ENCODE assay signal across 8 cellular contexts in genomic region chr11:65421204-65422103, GRCh38. TPM values are rescaled to one million over a fixed set of nuclear protein-coding genes. Genes with fewer than 3 reads are reported as not detected.
DNase-seq lines count a peak whose midpoint lies in the region; ATAC-seq, FAIRE-seq and TF ChIP-seq lines count a peak whose summit lies in the region.

No MANE protein-coding gene starts in this region.

- H3K4me3 Mint-ChIP-seq in CD4-positive, alpha-beta T cell: peak overlapping the region; percentile 92

- H3K4me3 ChIP-seq in OCI-LY1 (ENCODE audit: low read depth, low read length, poor library complexity, severe bottlenecking): peak overlapping the region; percentile 95
- H3K4me3 ChIP-seq in endothelial cell of umbilical vein (replicated peaks in 1 of 3; ENCODE audit: insufficient read depth in 1 of 3, low read depth in 1 of 3, low read length in 3 of 3): peak overlapping the region in 2 of 3 experiments; percentile 42 to 67
- H3K4me3 ChIP-seq in mononuclear cell (ENCODE audit: low read length): peak overlapping the region; percentile 99

- H3K9me3 ChIP-seq in CD4-positive, alpha-beta T cell (ENCODE audit: control insufficient read depth, low read length): no peaks in the 10 kb centered on the region
- no peaks in the 10 kb centered on the region for H3K9me3 ChIP-seq in OCI-LY1 (ENCODE audit: low read length)
- no peaks in the 10 kb centered on the region for H3K9me3 ChIP-seq in endothelial cell of umbilical vein (replicated peaks; ENCODE audit: control insufficient read depth, insufficient read depth, low read length)
- H3K9me3 ChIP-seq in mononuclear cell (ENCODE audit: low read depth, low read length): no peaks in the 10 kb centered on the region

- no peak for TF ChIP-seq CTCF in CD4-positive, alpha-beta T cell (IDR thresholded peaks at IDR 0.05)
- TF ChIP-seq CTCF in OCI-LY1 (IDR thresholded peaks at IDR 0.05; ENCODE audit: low read length) (no peak), endothelial cell of umbilical vein (IDR thresholded peaks at IDR 0.05; ENCODE audit: extremely low read depth in 1 of 2, insufficient read depth in 1 of 2, low read depth in 1 of 2, low read length in 2 of 2) (no peak)

- H3K9me2 ChIP-seq in OCI-LY1 (ENCODE audit: low read depth, low read length): no peaks in the 10 kb centered on the region

- CTCF ChIA-PET in CD4-positive, alpha-beta T cell (lab: Charles Lee): interaction anchor here (1.0 to 3.0 kb wide), 5 partner anchors 11 to 76 kb away, joined by 4 to 14 read pairs (median 6); no protein-coding TSS in a partner anchor
- CTCF ChIA-PET in endothelial cell of umbilical vein (lab: Charles Lee): interaction anchor here (0.6 to 1.3 kb wide), 3 partner anchors 39 to 54 kb away, joined by 3 to 5 read pairs (median 3); partner anchors contain the start of gene SLC25A45

- H3F3A ChIP-seq in OCI-LY1 (ENCODE audit: insufficient read depth, low read length): no peaks in the 10 kb centered on the region

- no peaks in the 10 kb centered on the region for H3K9me3 Mint-ChIP-seq in CD4-positive, alpha-beta T cell

- peak overlapping the region; percentile 96 for H3K27ac Mint-ChIP-seq in CD4-positive, alpha-beta T cell

- peak; percentile 71 to 91 (median 83) for DNase-seq in CD4-positive, alpha-beta T cell
- DNase-seq in HT1080 (ENCODE audit: low read depth) (peak; percentile 97), activated T-cell treated with anti-CD3 and anti-CD28 coated beads for 1 hour (ENCODE audit: low read depth) (peak; percentile 72), endothelial cell of umbilical vein (ENCODE audit: low read depth, low spot score) (peak; percentile 93)
- DNase-seq in stimulated activated CD8-positive, alpha-beta memory T cell treated with anti-CD3 and anti-CD28 coated beads, Interleukin-2, amount 100 ng/mL, for 1 hour (ENCODE audit: low read depth in 2 of 2): peak; percentile 79 to 80

- no peaks in the 10 kb centered on the region for H3K27me3 ChIP-seq in CD4-positive, alpha-beta T cell (ENCODE audit: control insufficient read depth, insufficient read depth, low read length)
- no peaks in the 10 kb centered on the region for H3K27me3 ChIP-seq in OCI-LY1 (ENCODE audit: insufficient read depth, low read length)
- no peaks in the 10 kb centered on the region for H3K27me3 ChIP-seq in endothelial cell of umbilical vein (ENCODE audit: control insufficient read depth in 2 of 2, insufficient read depth in 2 of 2, low read length in 2 of 2)
- no peaks in the 10 kb centered on the region for H3K27me3 ChIP-seq in mononuclear cell (ENCODE audit: insufficient read depth, low read length)

- POLR2A ChIA-PET in CD4-positive, alpha-beta T cell (lab: Charles Lee): interaction anchor here (0.7 to 20.7 kb wide), 23 partner anchors 6 to 677 kb away, joined by 3 to 3042 read pairs (median 7); partner anchors contain the start of genes CCDC85B, FAM89B, FRMD8 and MALAT1
- POLR2A ChIA-PET in endothelial cell of umbilical vein (lab: Charles Lee): interaction anchor here (0.6 to 10.0 kb wide), 11 partner anchors 8 to 85 kb away, joined by 3 to 127 read pairs (median 9); partner anchors contain the start of gene MALAT1

- H3K4me1 ChIP-seq in OCI-LY1 (ENCODE audit: insufficient read depth, low read length, severe bottlenecking) (peaks cover 70% of the 10 kb centered on the region), endothelial cell of umbilical vein (ENCODE audit: control insufficient read depth, extremely low read depth, insufficient read depth, low read length) (peaks cover 54% of the 10 kb centered on the region), mononuclear cell (ENCODE audit: insufficient read depth, low read length) (peaks cover 57% of the 10 kb centered on the region)

- peaks cover 43% of the 10 kb centered on the region for H3K79me2 ChIP-seq in OCI-LY1 (ENCODE audit: insufficient read depth, low read length)
- peaks cover 68% of the 10 kb centered on the region for H3K79me2 ChIP-seq in endothelial cell of umbilical vein (ENCODE audit: control insufficient read depth, insufficient read depth, low read length)

- H2AFZ ChIP-seq in OCI-LY1 (ENCODE audit: low read length) (no peak overlapping the region), endothelial cell of umbilical vein (ENCODE audit: low read depth, low read length) (no peak overlapping the region)

- peaks cover 64% of the 10 kb centered on the region for H3K4me1 Mint-ChIP-seq in CD4-positive, alpha-beta T cell (ENCODE audit: low read depth)

- H3K36me3 ChIP-seq in OCI-LY1 (ENCODE audit: insufficient read depth, low read length): peaks cover 38% of the 10 kb centered on the region
- peaks cover 0 to 3% of the 10 kb centered on the region in 2 experiments for H3K36me3 ChIP-seq in endothelial cell of umbilical vein (ENCODE audit: control insufficient read depth in 2 of 2, extremely low read depth in 1 of 2, insufficient read depth in 2 of 2, low read length in 2 of 2)

- peak overlapping the region; percentile 88 for H3K4me2 ChIP-seq in OCI-LY1 (ENCODE audit: low read length)
- H3K4me2 ChIP-seq in endothelial cell of umbilical vein (ENCODE audit: insufficient read depth, low read length): peak overlapping the region; percentile 75

- H3K9me1 ChIP-seq in endothelial cell of umbilical vein (replicated peaks; ENCODE audit: control insufficient read depth, extremely low read depth, insufficient read depth, low read length): no peaks in the 10 kb centered on the region

- peak overlapping the region; percentile 99 for H3K9ac ChIP-seq in OCI-LY1 (ENCODE audit: low read length)
- peak overlapping the region; percentile 98 for H3K9ac ChIP-seq in endothelial cell of umbilical vein (replicated peaks; ENCODE audit: extremely low read depth, insufficient read depth, low read length)

- BruUV-seq in endothelial cell of umbilical vein (replicated peaks; lab: Mats Ljungman, UMichigan): no TSS peak

- intact Hi-C loops in CD4-positive, alpha-beta T cell (cut with DNase I, micrococcal nuclease): loop anchor here in 1 of 2 experiments (1.0 kb wide), 1 partner anchor 77 kb away; no protein-coding TSS in a partner anchor
- intact Hi-C loops in endothelial cell of umbilical vein (cut with micrococcal nuclease): loop anchor here (1.0 kb wide), 3 partner anchors 39 to 194 kb away; partner anchors contain the start of genes PCNX3 and SLC25A45

- peak; percentile 85 for TF ChIP-seq POLR2A in endothelial cell of umbilical vein (IDR thresholded peaks at IDR 0.05; ENCODE audit: low read depth, low read length)

- no peaks in the 10 kb centered on the region for H4K20me1 ChIP-seq in OCI-LY1 (ENCODE audit: insufficient read depth, low read length)
- no peaks in the 10 kb centered on the region for H4K20me1 ChIP-seq in endothelial cell of umbilical vein (replicated peaks; ENCODE audit: control insufficient read depth, extremely low read depth, insufficient read depth, low read length)

- H3K27ac ChIP-seq in CD4-positive, alpha-beta T cell (ENCODE audit: low read depth, low read length): peak overlapping the region; percentile 99
- H3K27ac ChIP-seq in OCI-LY1 (ENCODE audit: low read depth, low read length, poor library complexity, severe bottlenecking) (peak overlapping the region; percentile 99), endothelial cell of umbilical vein (ENCODE audit: insufficient read depth, low read depth, low read length) (peak overlapping the region; percentile 99)

- ATAC-seq in CD4-positive, alpha-beta T cell (ENCODE audit: poor library complexity): peak; percentile 42
- no peak for ATAC-seq in HG03097 (IDR thresholded peaks at IDR 0.05; ENCODE audit: low FRiP score, unreplicated experiment)

- H3K36me3 Mint-ChIP-seq in CD4-positive, alpha-beta T cell (ENCODE audit: low read depth): peaks cover 50% of the 10 kb centered on the region

- FAIRE-seq in endothelial cell of umbilical vein (lab: Jason Lieb, UNC): peak; percentile 93

- dilution Hi-C loops in endothelial cell of umbilical vein (cut with MboI; ENCODE audit: extremely low pct_ligation_motif_present, low sequenced_read_pairs): no loop called here

- no peaks in the 10 kb centered on the region for H3K27me3 Mint-ChIP-seq in CD4-positive, alpha-beta T cell

RNA-seq across cellular contexts. Expression of gene NEAT1, which starts 1.1 kb away (rescaled TPM):
- 100 to 1,000 TPM; 221 to 223 TPM for total RNA-seq in CD4-positive, alpha-beta T cell
- 7.9 and 12.9 TPM in 2 replicates for total RNA-seq in HT1080 (2014; rRNA removed; shearing (Covaris generic))
- 77.8 and 83.7 TPM in 2 replicates for polyA plus RNA-seq in HT1080 (2015; cell fraction: cytosol; rRNA removed)
- polyA plus RNA-seq in HT1080 (2015; cell fraction: nucleus; rRNA removed): 1,405 and 1,942 TPM in 2 replicates
- total RNA-seq in endothelial cell of umbilical vein (957 and 1,053 TPM in 2 replicates), mononuclear cell (198 TPM)
- polyA plus RNA-seq in endothelial cell of umbilical vein: 34.4 and 43.3 TPM in 2 replicates
- 15.1 and 49.9 TPM in 2 replicates for polyA plus RNA-seq in endothelial cell of umbilical vein (2011; cell fraction: cytosol; rRNA removed)
- polyA plus RNA-seq in endothelial cell of umbilical vein (2011; cell fraction: nucleus; rRNA removed): 443 and 462 TPM in 2 replicates
- polyA plus RNA-seq in endothelial cell of umbilical vein (2012): 254 and 310 TPM in 2 replicates
- 900 and 1,086 TPM in 2 replicates for polyA minus RNA-seq in endothelial cell of umbilical vein
- 31.7 TPM for polyA minus RNA-seq in endothelial cell of umbilical vein (2011; cell fraction: cytosol; rRNA and poly(A)+ RNA removed)
- polyA minus RNA-seq in endothelial cell of umbilical vein (2011; cell fraction: nucleus; rRNA and poly(A)+ RNA removed): 1,191 and 1,444 TPM in 2 replicates

RNA-seq across cellular contexts. Expression of gene FRMD8, which starts 35.0 kb away (rescaled TPM):
- total RNA-seq in CD4-positive, alpha-beta T cell: 10 to 100 TPM; 19.4 to 25.3 TPM
- 26.4 and 32.1 TPM in 2 replicates for total RNA-seq in HT1080 (2014; rRNA removed; shearing (Covaris generic))
- 19.1 and 22.2 TPM in 2 replicates for polyA plus RNA-seq in HT1080 (2015; cell fraction: cytosol; rRNA removed)
- polyA plus RNA-seq in HT1080 (2015; cell fraction: nucleus; rRNA removed): 31.7 and 34.4 TPM in 2 replicates
- total RNA-seq in endothelial cell of umbilical vein (53.9 and 57.7 TPM in 2 replicates), mononuclear cell (23.1 TPM)
- polyA plus RNA-seq in endothelial cell of umbilical vein: 36.4 and 45.3 TPM in 2 replicates
- 24.9 and 33.1 TPM in 2 replicates for polyA plus RNA-seq in endothelial cell of umbilical vein (2011; cell fraction: cytosol; rRNA removed)
- 38.1 and 42.6 TPM in 2 replicates for polyA plus RNA-seq in endothelial cell of umbilical vein (2011; cell fraction: nucleus; rRNA removed)
- 24.3 and 29.2 TPM in 2 replicates for polyA plus RNA-seq in endothelial cell of umbilical vein (2012)
- polyA minus RNA-seq in endothelial cell of umbilical vein: 34.9 and 44.0 TPM in 2 replicates
- 16.4 TPM for polyA minus RNA-seq in endothelial cell of umbilical vein (2011; cell fraction: cytosol; rRNA and poly(A)+ RNA removed)
- polyA minus RNA-seq in endothelial cell of umbilical vein (2011; cell fraction: nucleus; rRNA and poly(A)+ RNA removed): 22.2 and 24.7 TPM in 2 replicates

RNA-seq across cellular contexts. Expression of gene SLC25A45, which starts 39.0 kb away (rescaled TPM):
- total RNA-seq in CD4-positive, alpha-beta T cell: 10 to 100 TPM; 40.0 to 40.8 TPM
- 1.4 and 1.9 TPM in 2 replicates for total RNA-seq in HT1080 (2014; rRNA removed; shearing (Covaris generic))
- polyA plus RNA-seq in HT1080 (2015; cell fraction: cytosol; rRNA removed): 2.0 and 2.8 TPM in 2 replicates
- polyA plus RNA-seq in HT1080 (2015; cell fraction: nucleus; rRNA removed): 6.7 and 11.5 TPM in 2 replicates
- total RNA-seq in endothelial cell of umbilical vein (3.1 and 4.8 TPM in 2 replicates), mononuclear cell (12.6 TPM)
- 1.2 TPM in 2 replicates for polyA plus RNA-seq in endothelial cell of umbilical vein
- 0.52 and 0.66 TPM in 2 replicates for polyA plus RNA-seq in endothelial cell of umbilical vein (2011; cell fraction: cytosol; rRNA removed)
- polyA plus RNA-seq in endothelial cell of umbilical vein (2011; cell fraction: nucleus; rRNA removed): 2.1 and 2.5 TPM in 2 replicates
- 1.5 and 1.6 TPM in 2 replicates for polyA plus RNA-seq in endothelial cell of umbilical vein (2012)
- 0.55 and 1.9 TPM in 2 replicates for polyA minus RNA-seq in endothelial cell of umbilical vein
- polyA minus RNA-seq in endothelial cell of umbilical vein (2011; cell fraction: cytosol; rRNA and poly(A)+ RNA removed): 6.2 TPM
- 1.7 and 2.0 TPM in 2 replicates for polyA minus RNA-seq in endothelial cell of umbilical vein (2011; cell fraction: nucleus; rRNA and poly(A)+ RNA removed)

Comparison
In these comparisons a context has a peak if more than half of its experiments do, and no peak if none do; other contexts are left out.
1. RNA of gene NEAT1, which starts 1.1 kb away (total RNA-seq): 957 to 1,053 TPM in endothelial cell of umbilical vein, 221 to 223 TPM in CD4-positive, alpha-beta T cell and 198 TPM in mononuclear cell (single experiment); 7.9 to 12.9 TPM in HT1080; every median in the first group is over 10 times any median in the second.
2. Peak in every context shown above with its lines, with median percentiles within 50 percentile points of each other: DNase-seq, H3K27ac ChIP-seq and H3K4me3 ChIP-seq.